Comparison of ENCODE assay signal across 8 cellular contexts in the genomic region with DNA sequence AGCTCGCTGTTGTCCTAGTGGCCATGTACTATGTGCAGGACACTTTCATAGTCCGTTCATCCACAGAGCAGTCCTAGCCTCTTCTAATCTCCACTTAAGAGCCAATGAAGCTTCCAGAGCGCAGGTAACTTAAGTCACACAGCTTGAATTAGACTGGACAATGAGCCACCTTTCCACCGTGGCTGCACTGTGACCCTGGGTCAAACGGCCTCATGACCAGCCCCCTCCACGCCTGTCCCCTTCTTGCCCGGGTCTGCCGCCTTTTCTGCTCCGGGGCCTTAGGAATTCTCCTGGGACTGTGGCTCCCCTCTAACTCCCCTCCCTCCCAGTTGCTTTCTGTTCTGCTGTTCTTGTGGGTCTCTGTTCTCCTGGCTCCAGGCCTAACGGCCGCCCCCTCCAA. TPM values are rescaled to one million over a fixed set of nuclear protein-coding genes. Genes with fewer than 3 reads are reported as not detected.
DNase-seq lines count a peak whose midpoint lies in the region; TF ChIP-seq lines count a peak whose summit lies in the region.

No MANE protein-coding gene starts in this region.

- TF ChIP-seq CTCF in kidney epithelial cell (IDR thresholded peaks at IDR 0.05; ENCODE audit: insufficient read depth, low read length, poor library complexity, severe bottlenecking) (no peak), tibial artery (IDR thresholded peaks at IDR 0.05) (no peak)

- H3K4me3 ChIP-seq in kidney epithelial cell (ENCODE audit: low read depth, low read length) (peak overlapping the region; percentile 47), tibial artery (peak overlapping the region; percentile 40 to 44)

- intact Hi-C loops in activated CD4-positive, alpha-beta T cell treated with anti-CD3 and anti-CD28 coated beads, Interleukin-2, amount 10 ng/mL, durations not matched to agents 24 days and 14 days (cut with micrococcal nuclease) = loop anchor here (1.0 to 10.0 kb wide), 5 partner anchors 76 to 349 kb away; no protein-coding TSS in a partner anchor
- intact Hi-C loops in tibial artery (cut with DNase I; ENCODE audit: low total_unique reads) = loop anchor here (1.0 kb wide), 1 partner anchor 293 kb away; no protein-coding TSS in a partner anchor

- no peaks in the 10 kb centered on the region for H3K9me3 Mint-ChIP-seq in activated CD4-positive, alpha-beta T cell treated with anti-CD3 and anti-CD28 coated beads, Interleukin-2, amount 10 ng/mL, durations not matched to agents 24 days and 14 days
- no peaks in the 10 kb centered on the region for H3K9me3 Mint-ChIP-seq in activated naive CD8-positive, alpha-beta T cell (ENCODE audit: low read depth)

- H3K27me3 ChIP-seq in kidney epithelial cell (ENCODE audit: control insufficient read depth, insufficient read depth, low read length) = peaks cover 7% of the 10 kb centered on the region
- peaks cover 0 to 14% of the 10 kb centered on the region in 2 donors for H3K27me3 ChIP-seq in tibial artery

- no peak for DNase-seq in activated CD4-positive, alpha-beta T cell treated with anti-CD3 and anti-CD28 coated beads, Interleukin-2, amount 10 ng/mL, durations not matched to agents 24 days and 14 days
- DNase-seq in activated CD4-positive, alpha-beta T cell treated with anti-CD3 and anti-CD28 coated beads, Interleukin-2, amount 50 U/mL, for 48 hours = no peak
- DNase-seq in kidney epithelial cell (ENCODE audit: low read depth) (no peak), tibial artery (no peak), ecto neural progenitor cell (ENCODE audit: low spot score) (no peak), caudate nucleus (lab: John Stamatoyannopoulos, UW) (no peak)
- DNase-seq in stimulated activated CD8-positive, alpha-beta memory T cell treated with anti-CD3 and anti-CD28 coated beads, Interleukin-4, amount 100 ng/mL, for 48 hours = no peak

- peaks cover 12% of the 10 kb centered on the region for H3K4me1 Mint-ChIP-seq in activated CD4-positive, alpha-beta T cell treated with anti-CD3 and anti-CD28 coated beads, Interleukin-2, amount 10 ng/mL, durations not matched to agents 24 days and 14 days
- H3K4me1 Mint-ChIP-seq in activated naive CD8-positive, alpha-beta T cell (ENCODE audit: low read depth) = no peaks in the 10 kb centered on the region

- H3K4me3 Mint-ChIP-seq in activated CD4-positive, alpha-beta T cell treated with anti-CD3 and anti-CD28 coated beads, Interleukin-2, amount 10 ng/mL, durations not matched to agents 24 days and 14 days = peak overlapping the region; percentile 76
- H3K4me3 Mint-ChIP-seq in activated naive CD8-positive, alpha-beta T cell = peak overlapping the region; percentile 42

- no peak overlapping the region for H3K27ac Mint-ChIP-seq in activated CD4-positive, alpha-beta T cell treated with anti-CD3 and anti-CD28 coated beads, Interleukin-2, amount 10 ng/mL, durations not matched to agents 24 days and 14 days
- H3K27ac Mint-ChIP-seq in activated naive CD8-positive, alpha-beta T cell = no peak overlapping the region

- peaks cover 0 to 13% (median 9%) of the 10 kb centered on the region in 4 donors for H3K4me1 ChIP-seq in tibial artery

- no peaks in the 10 kb centered on the region for H3K9me3 ChIP-seq in tibial artery

- no peaks in the 10 kb centered on the region for H3K36me3 ChIP-seq in kidney epithelial cell (ENCODE audit: control insufficient read depth, insufficient read depth, low read length)
- no peaks in the 10 kb centered on the region for H3K36me3 ChIP-seq in tibial artery

- no peak overlapping the region for H3K27ac ChIP-seq in tibial artery
- no peak overlapping the region for H3K27ac ChIP-seq in caudate nucleus (ENCODE audit: low read depth, low read length)

- H3K36me3 Mint-ChIP-seq in activated CD4-positive, alpha-beta T cell treated with anti-CD3 and anti-CD28 coated beads, Interleukin-2, amount 10 ng/mL, durations not matched to agents 24 days and 14 days (ENCODE audit: low read depth) = no peaks in the 10 kb centered on the region
- no peaks in the 10 kb centered on the region for H3K36me3 Mint-ChIP-seq in activated naive CD8-positive, alpha-beta T cell

- peaks cover 40% of the 10 kb centered on the region for H3K27me3 Mint-ChIP-seq in activated CD4-positive, alpha-beta T cell treated with anti-CD3 and anti-CD28 coated beads, Interleukin-2, amount 10 ng/mL, durations not matched to agents 24 days and 14 days
- H3K27me3 Mint-ChIP-seq in activated naive CD8-positive, alpha-beta T cell = peaks cover 12% of the 10 kb centered on the region

RNA-seq across cellular contexts. Expression of gene PRKCE, which starts 8.4 kb away (rescaled TPM):
- 11.2 and 13.5 TPM in 2 replicates for total RNA-seq in activated CD4-positive, alpha-beta T cell treated with anti-CD3 and anti-CD28 coated beads, Interleukin-2, amount 10 ng/mL, durations not matched to agents 24 days and 14 days
- 21.0 and 28.5 TPM in 2 replicates for total RNA-seq in kidney epithelial cell

RNA-seq across cellular contexts. Expression of gene SRBD1, which starts 32.0 kb away (rescaled TPM):
- 14.5 and 18.9 TPM in 2 replicates for total RNA-seq in activated CD4-positive, alpha-beta T cell treated with anti-CD3 and anti-CD28 coated beads, Interleukin-2, amount 10 ng/mL, durations not matched to agents 24 days and 14 days
- 12.7 and 18.4 TPM in 2 replicates for total RNA-seq in kidney epithelial cell
